Comparison of ENCODE assay signal across 33 cellular contexts in genomic region chr12:96075560-96075959, GRCh38.
"Had no signal": no experiment of that assay in that cellular context is flagged by ENCODE, and none has a peak within 500 bp of the region (broad histone marks: within the 10 kb centered on the region; RNA-seq: fewer than 3 reads in every experiment).

No MANE protein-coding gene starts in this region.

- DNase-seq: activated effector memory CD4-positive, alpha-beta T cell treated with anti-CD3 and anti-CD28 coated beads, Interleukin-2, amount 50 U/mL, for 16 hours; activated effector memory CD4-positive, alpha-beta T cell treated with Interleukin-2 at 50 U/mL for 16 hours; activated gamma-delta T cell; activated gamma-delta T cell treated with Interleukin-2 at 50 U/mL for 16 hours; activated naive CD4-positive, alpha-beta T cell; activated naive CD4-positive, alpha-beta T cell treated with anti-CD3 and anti-CD28 coated beads for 36 hours; activated naive CD4-positive, alpha-beta T cell treated with anti-CD3 and anti-CD28 coated beads, Interleukin-2, amount 10 ng/mL, durations not matched to agents 7 days and 5 days; activated naive CD4-positive, alpha-beta T cell treated with anti-CD3 and anti-CD28 coated beads, Interleukin-2, amount 50 U/mL, for 16 hours; activated naive CD4-positive, alpha-beta T cell treated with Interleukin-2 at 50 U/mL for 16 hours; activated naive CD8-positive, alpha-beta T cell treated with anti-CD3 and anti-CD28 coated beads for 36 hours; activated naive CD8-positive, alpha-beta T cell treated with anti-CD3 and anti-CD28 coated beads, Interleukin-2, amount 10 ng/mL, durations not matched to agents 7 days and 5 days; activated naive CD8-positive, alpha-beta T cell treated with anti-CD3 and anti-CD28 coated beads, Interleukin-2, amount 50 U/mL, for 24 hours; activated T-cell treated with anti-CD3 and anti-CD28 coated beads, Interleukin-2, amount 50 U/mL, for 4 hours; activated T-cell treated with anti-CD3 and anti-CD28 coated beads, Interleukin-2, amount 50 U/mL, for 48 hours; activated T-cell treated with anti-CD3 and anti-CD28 coated beads, Interleukin-2, amount 50 U/mL, for 72 hours; adrenal gland; amniotic stem cell; amygdala; anterior cingulate cortex; aorta; body of pancreas; brain microvascular endothelial cell; caudate nucleus; central memory CD4-positive, alpha-beta T cell; cerebellar nuclear complex had no signal

- ATAC-seq: activated naive CD4-positive, alpha-beta T cell treated with anti-CD3 and anti-CD28 coated beads, Interleukin-2, amount 50 U/mL, for 72 hours; activated naive CD8-positive, alpha-beta T cell treated with anti-CD3 and anti-CD28 coated beads, Interleukin-2, amount 50 U/mL, for 24 hours; activated T-cell treated with anti-CD3 and anti-CD28 coated beads, Interleukin-2, amount 50 U/mL, for 4 hours; activated T-cell treated with anti-CD3 and anti-CD28 coated beads, Interleukin-2, amount 50 U/mL, for 72 hours; activated T-helper 17 cell treated with anti-CD3 and anti-CD28 coated beads, Interleukin-2, amount 50 U/mL, for 72 hours; body of pancreas had no signal

- H3K9me3 ChIP-seq: adrenal gland, ascending aorta, body of pancreas, breast epithelium had no signal

- H3K4me1 ChIP-seq: adrenal gland, ascending aorta, body of pancreas, breast epithelium had no signal

- H3K27ac ChIP-seq: adrenal gland, ascending aorta, body of pancreas, brain microvascular endothelial cell, breast epithelium, cardiac muscle cell had no signal

- H3K4me3 ChIP-seq: adrenal gland, ascending aorta, body of pancreas, breast epithelium, cardiac muscle cell had no signal

- H3K27me3 ChIP-seq: adrenal gland, ascending aorta, body of pancreas, brain microvascular endothelial cell, breast epithelium, cardiac muscle cell had no signal

- FAIRE-seq: astrocyte, bronchial epithelial cell, colon had no signal

- H3K36me3 ChIP-seq: adrenal gland, ascending aorta, brain microvascular endothelial cell, breast epithelium, cardiac muscle cell had no signal
